Comparison of ENCODE assay signal across 16 cellular contexts in the genomic region with DNA sequence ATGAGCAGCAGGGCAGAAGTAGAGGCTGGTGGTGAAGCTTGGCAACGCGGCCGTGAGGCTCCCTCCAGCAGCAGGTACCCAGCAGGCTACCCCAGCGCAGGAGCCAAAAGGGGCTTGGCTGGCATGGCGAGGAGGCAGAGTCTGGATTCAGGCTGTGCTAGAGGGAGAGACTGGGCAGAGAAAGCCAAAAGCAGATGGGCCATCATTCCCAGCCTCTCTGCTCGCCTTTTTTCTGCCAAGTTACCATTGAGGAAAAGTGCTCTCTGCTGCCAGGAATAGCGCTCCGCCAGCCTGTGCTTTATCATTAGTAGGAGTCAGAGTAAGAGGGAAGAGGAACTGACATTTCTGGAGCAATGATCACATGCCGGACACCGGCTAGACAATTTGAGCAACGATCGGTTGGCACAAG. TPM values are rescaled to one million over a fixed set of nuclear protein-coding genes. Genes with fewer than 3 reads are reported as not detected.
A peak's percentile ranks its signal among the peaks of the same experiment; 100 is the strongest.
DNase-seq lines count a peak whose midpoint lies in the region; ATAC-seq and TF ChIP-seq lines count a peak whose summit lies in the region.
"Had no signal": no experiment of that assay in that cellular context is flagged by ENCODE, and none has a peak within 500 bp of the region (broad histone marks: within the 10 kb centered on the region; RNA-seq: fewer than 3 reads in every experiment).

No MANE protein-coding gene starts in this region.

- peak; percentile 34 for DNase-seq in DMS 273 (lab: John Stamatoyannopoulos, UW; ENCODE audit: unreplicated experiment)
- no peak for DNase-seq in DMS 273 treated with DMSO at 0.1 percent for 48 hours (lab: John Stamatoyannopoulos, UW)
- peak; percentile 80 for DNase-seq in cerebellum (ENCODE audit: low spot score)
- peak; percentile 11 for DNase-seq in inferior parietal cortex (ENCODE audit: extremely low spot score)
- DNase-seq in upper lobe of right lung = no peak
- no peak for DNase-seq in GM13976 (ENCODE audit: low spot score)
- DNase-seq: DMS153 had no signal

- no peaks in the 10 kb centered on the region for H3K9me3 ChIP-seq in upper lobe of right lung
- H3K9me3 ChIP-seq: BLaER1, HAP-1, SJSA1 had no signal

- no peak for TF ChIP-seq CTCF in upper lobe of right lung (IDR thresholded peaks at IDR 0.05)
- no peak for TF ChIP-seq CTCF in GM13976 (IDR thresholded peaks at IDR 0.05; ENCODE audit: borderline replicate concordance, control extremely low read depth, extremely low read depth, insufficient read depth, missing control alignments)

- H3K4me3 Mint-ChIP-seq in activated T-helper 17 cell treated with anti-CD3 and anti-CD28 coated beads, Interleukin-2, amount 50 U/mL, for 72 hours = no peak overlapping the region
- H3K4me3 Mint-ChIP-seq: IgD-negative memory B cell had no signal

- peak; percentile 53 for ATAC-seq in upper lobe of right lung
- no peak for ATAC-seq in activated T-helper 17 cell treated with anti-CD3 and anti-CD28 coated beads, Interleukin-2, amount 50 U/mL, for 72 hours (replicated peaks)
- ATAC-seq in HG03565 (IDR thresholded peaks at IDR 0.05; ENCODE audit: unreplicated experiment) = no peak

- no peaks in the 10 kb centered on the region for H3K27me3 Mint-ChIP-seq in activated T-helper 17 cell treated with anti-CD3 and anti-CD28 coated beads, Interleukin-2, amount 50 U/mL, for 72 hours
- H3K27me3 Mint-ChIP-seq: CD8-positive, alpha-beta memory T cell had no signal

- H3K27me3 ChIP-seq in upper lobe of right lung = no peaks in the 10 kb centered on the region
- H3K27me3 ChIP-seq: BLaER1, SJSA1 had no signal

- H3K27ac Mint-ChIP-seq in activated T-helper 17 cell treated with anti-CD3 and anti-CD28 coated beads, Interleukin-2, amount 50 U/mL, for 72 hours = no peak overlapping the region

- in situ Hi-C loops in GM13976 (cut with MboI; ENCODE audit: low sequenced_read_pairs, unreplicated experiment) = no loop called here

- H3K27ac ChIP-seq in upper lobe of right lung = no peak overlapping the region
- H3K27ac ChIP-seq: 22Rv1, BLaER1, SJSA1 had no signal

- H3K9me3 Mint-ChIP-seq in activated T-helper 17 cell treated with anti-CD3 and anti-CD28 coated beads, Interleukin-2, amount 50 U/mL, for 72 hours = no peaks in the 10 kb centered on the region
- H3K9me3 Mint-ChIP-seq: IgD-negative memory B cell had no signal

- intact Hi-C loops in upper lobe of right lung (cut with DNase I) = loop anchor here (10.0 kb wide), 1 partner anchor 351 kb away; no protein-coding TSS in a partner anchor

- H3K36me3 Mint-ChIP-seq in activated T-helper 17 cell treated with anti-CD3 and anti-CD28 coated beads, Interleukin-2, amount 50 U/mL, for 72 hours (ENCODE audit: low read depth) = peaks cover 93% of the 10 kb centered on the region
- H3K36me3 Mint-ChIP-seq: IgD-negative memory B cell had no signal

- H3K4me1 ChIP-seq in upper lobe of right lung = no peaks in the 10 kb centered on the region
- H3K4me1 ChIP-seq: HAP-1, SJSA1 had no signal

- peaks cover 4% of the 10 kb centered on the region for H3K36me3 ChIP-seq in upper lobe of right lung
- H3K36me3 ChIP-seq: HAP-1, SJSA1 had no signal

- peaks cover 28% of the 10 kb centered on the region for H3K4me1 Mint-ChIP-seq in activated T-helper 17 cell treated with anti-CD3 and anti-CD28 coated beads, Interleukin-2, amount 50 U/mL, for 72 hours

- H3K4me3 ChIP-seq in upper lobe of right lung = no peak overlapping the region
- H3K4me3 ChIP-seq: BLaER1, HAP-1, SJSA1 had no signal

RNA-seq across cellular contexts. Expression of a gene that starts 28.6 kb away (rescaled TPM):
- 0.82 TPM for total RNA-seq in cerebellum
- total RNA-seq in upper lobe of right lung = 2.1 TPM
- 1 to 10 TPM in 1 of 2 donors, under 1 TPM in 1; 0.48 to 7.1 TPM for total RNA-seq in activated T-helper 17 cell treated with anti-CD3 and anti-CD28 coated beads, Interleukin-2, amount 50 U/mL, for 72 hours
- total RNA-seq: OCI-LY7, SJSA1 had no signal

Comparison
In these comparisons a context has a peak if more than half of its experiments do, and no peak if none do; other contexts are left out.
1. DNase-seq: peak in DMS 273 (single experiment), cerebellum (single experiment) and inferior parietal cortex (single experiment); none in DMS 273 treated with DMSO at 0.1 percent for 48 hours (single experiment), upper lobe of right lung (single experiment) and GM13976 (single experiment).